In the genomic region with DNA sequence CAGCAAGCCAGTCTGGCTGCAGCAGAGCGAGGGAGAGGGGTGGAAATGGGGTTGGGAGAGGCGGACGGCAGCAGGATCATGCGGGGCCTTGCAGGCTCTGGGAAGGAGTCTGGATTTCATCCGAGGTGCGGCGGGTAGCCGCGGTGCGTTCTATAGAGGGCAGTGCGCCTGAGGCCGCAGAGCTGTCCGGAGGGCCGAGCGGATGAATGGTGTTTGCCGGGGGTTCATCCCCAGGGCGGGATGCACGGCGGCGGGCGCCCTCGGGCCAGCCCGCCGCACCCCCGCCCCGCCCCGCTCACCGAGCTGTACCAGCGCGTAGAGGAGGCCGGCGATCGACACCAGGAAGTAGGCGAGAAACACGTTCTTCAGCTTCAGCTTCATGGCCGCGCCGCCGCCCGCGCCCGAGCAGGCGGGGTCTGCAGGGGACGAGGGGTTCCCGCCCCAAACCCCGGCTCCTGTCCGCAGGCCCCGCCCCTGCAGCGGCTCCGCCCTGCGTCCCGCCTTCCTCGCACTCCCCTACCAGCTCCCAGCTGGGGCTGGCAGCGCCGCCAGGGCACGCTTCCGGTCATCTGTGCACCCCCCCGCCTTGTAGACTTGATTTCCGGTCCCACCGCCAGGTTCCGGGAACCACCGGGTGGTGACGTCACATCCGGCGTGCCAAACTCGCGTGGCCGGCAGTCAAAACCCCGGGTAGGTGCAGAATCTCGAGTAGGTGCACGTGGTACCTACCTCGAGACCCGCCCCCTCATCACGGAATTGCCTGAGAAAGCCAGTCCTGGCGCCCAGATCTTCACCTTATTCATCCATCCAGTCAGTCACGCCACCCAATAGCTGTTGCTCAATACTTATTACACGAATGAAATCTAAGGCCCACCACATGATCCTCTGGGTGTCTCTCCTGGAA, we compare ENCODE assay signal across 1 cellular context.
TF ChIP-seq lines count a peak whose summit lies in the region.

A gene (minus strand): TSS at position 420 of the 904 bp plus-strand sequence. CDS start 39 bp downstream, at position 381.

TF ChIP-seq in K562, 482 proteins besides CTCF, POLR2A, EP300 and RAD21 (continued from another document and continues in another):
- TF ChIP-seq, protein P1, sequence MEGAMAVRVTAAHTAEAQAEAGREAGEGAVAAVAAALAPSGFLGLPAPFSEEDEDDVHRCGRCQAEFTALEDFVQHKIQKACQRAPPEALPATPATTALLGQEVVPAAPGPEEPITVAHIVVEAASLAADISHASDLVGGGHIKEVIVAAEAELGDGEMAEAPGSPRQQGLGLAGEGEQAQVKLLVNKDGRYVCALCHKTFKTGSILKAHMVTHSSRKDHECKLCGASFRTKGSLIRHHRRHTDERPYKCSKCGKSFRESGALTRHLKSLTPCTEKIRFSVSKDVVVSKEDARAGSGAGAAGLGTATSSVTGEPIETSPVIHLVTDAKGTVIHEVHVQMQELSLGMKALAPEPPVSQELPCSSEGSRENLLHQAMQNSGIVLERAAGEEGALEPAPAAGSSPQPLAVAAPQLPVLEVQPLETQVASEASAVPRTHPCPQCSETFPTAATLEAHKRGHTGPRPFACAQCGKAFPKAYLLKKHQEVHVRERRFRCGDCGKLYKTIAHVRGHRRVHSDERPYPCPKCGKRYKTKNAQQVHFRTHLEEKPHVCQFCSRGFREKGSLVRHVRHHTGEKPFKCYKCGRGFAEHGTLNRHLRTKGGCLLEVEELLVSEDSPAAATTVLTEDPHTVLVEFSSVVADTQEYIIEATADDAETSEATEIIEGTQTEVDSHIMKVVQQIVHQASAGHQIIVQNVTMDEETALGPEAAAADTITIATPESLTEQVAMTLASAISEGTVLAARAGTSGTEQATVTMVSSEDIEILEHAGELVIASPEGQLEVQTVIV (CRISPR knock-in tag; IDR thresholded peaks at IDR 0.05; ENCODE audit: borderline replicate concordance), result no peak
- TF ChIP-seq ZNF668 (CRISPR knock-in tag; IDR thresholded peaks at IDR 0.05), result no peak
- TF ChIP-seq SMARCE1 (IDR thresholded peaks at IDR 0.05), result 0 out of 2 replicates have a peak, but pooled peaks have one; percentile 25
- no peak for TF ChIP-seq STAG1 (CRISPR knock-in tag; IDR thresholded peaks at IDR 0.05; ENCODE audit: borderline replicate concordance)
- peak; percentile 35; the same call in 1 of the 2 replicates for TF ChIP-seq SIN3B (IDR thresholded peaks at IDR 0.05; ENCODE audit: low read depth)
- peak; percentile 89 for TF ChIP-seq RBFOX2 (IDR thresholded peaks at IDR 0.05; ENCODE audit: low read depth, low read length)
- TF ChIP-seq GABPB1 (CRISPR knock-in tag; IDR thresholded peaks at IDR 0.05), result peak; percentile 98
- TF ChIP-seq TRIM24 (IDR thresholded peaks at IDR 0.05), result peak in 1 of 2 experiments; percentile 75; a peak in 2 of 4 replicates
- TF ChIP-seq NCOA6 (IDR thresholded peaks at IDR 0.05), result no peak
- peak; percentile 96 for TF ChIP-seq ELF1 (tag; IDR thresholded peaks at IDR 0.05)
- TF ChIP-seq SUPT5H (IDR thresholded peaks at IDR 0.05), result peak; percentile 74
- peak; percentile 54 for TF ChIP-seq POLR2H (tag; IDR thresholded peaks at IDR 0.05; ENCODE audit: low read depth)
- no peak for TF ChIP-seq SREBF2 (CRISPR knock-in tag; IDR thresholded peaks at IDR 0.05)
- TF ChIP-seq, protein P2, sequence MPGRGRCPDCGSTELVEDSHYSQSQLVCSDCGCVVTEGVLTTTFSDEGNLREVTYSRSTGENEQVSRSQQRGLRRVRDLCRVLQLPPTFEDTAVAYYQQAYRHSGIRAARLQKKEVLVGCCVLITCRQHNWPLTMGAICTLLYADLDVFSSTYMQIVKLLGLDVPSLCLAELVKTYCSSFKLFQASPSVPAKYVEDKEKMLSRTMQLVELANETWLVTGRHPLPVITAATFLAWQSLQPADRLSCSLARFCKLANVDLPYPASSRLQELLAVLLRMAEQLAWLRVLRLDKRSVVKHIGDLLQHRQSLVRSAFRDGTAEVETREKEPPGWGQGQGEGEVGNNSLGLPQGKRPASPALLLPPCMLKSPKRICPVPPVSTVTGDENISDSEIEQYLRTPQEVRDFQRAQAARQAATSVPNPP (IDR thresholded peaks at IDR 0.05; ENCODE audit: borderline replicate concordance, insufficient read depth, insufficient read length), result no peak
- TF ChIP-seq ZNF12 (CRISPR knock-in tag; IDR thresholded peaks at IDR 0.05), result no peak
- peak; percentile 57; the same call in 1 of the 2 replicates for TF ChIP-seq PML (IDR thresholded peaks at IDR 0.05; ENCODE audit: low read length)
- no peak for TF ChIP-seq SIRT6 (IDR thresholded peaks at IDR 0.05; ENCODE audit: low read depth, low read length)
- TF ChIP-seq ATF1 (CRISPR knock-in tag; IDR thresholded peaks at IDR 0.05), result peak; percentile 67
- TF ChIP-seq ATF1 (tag; IDR thresholded peaks at IDR 0.05), result peak; percentile 99
- TF ChIP-seq ESRRA (IDR thresholded peaks at IDR 0.05; ENCODE audit: borderline replicate concordance, low read depth), result peak; percentile 50; the same call in 1 of the 2 replicates
- TF ChIP-seq TSC22D4 (tag; IDR thresholded peaks at IDR 0.05), result no peak
- TF ChIP-seq PURB (CRISPR knock-in tag; IDR thresholded peaks at IDR 0.05; ENCODE audit: low read depth), result no peak
- TF ChIP-seq, protein P3, sequence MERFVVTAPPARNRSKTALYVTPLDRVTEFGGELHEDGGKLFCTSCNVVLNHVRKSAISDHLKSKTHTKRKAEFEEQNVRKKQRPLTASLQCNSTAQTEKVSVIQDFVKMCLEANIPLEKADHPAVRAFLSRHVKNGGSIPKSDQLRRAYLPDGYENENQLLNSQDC (CRISPR knock-in tag; IDR thresholded peaks at IDR 0.05), result no peak
- no peak for TF ChIP-seq ZNF699 (CRISPR knock-in tag; IDR thresholded peaks at IDR 0.05; ENCODE audit: insufficient replicate concordance)
- TF ChIP-seq, protein P4, sequence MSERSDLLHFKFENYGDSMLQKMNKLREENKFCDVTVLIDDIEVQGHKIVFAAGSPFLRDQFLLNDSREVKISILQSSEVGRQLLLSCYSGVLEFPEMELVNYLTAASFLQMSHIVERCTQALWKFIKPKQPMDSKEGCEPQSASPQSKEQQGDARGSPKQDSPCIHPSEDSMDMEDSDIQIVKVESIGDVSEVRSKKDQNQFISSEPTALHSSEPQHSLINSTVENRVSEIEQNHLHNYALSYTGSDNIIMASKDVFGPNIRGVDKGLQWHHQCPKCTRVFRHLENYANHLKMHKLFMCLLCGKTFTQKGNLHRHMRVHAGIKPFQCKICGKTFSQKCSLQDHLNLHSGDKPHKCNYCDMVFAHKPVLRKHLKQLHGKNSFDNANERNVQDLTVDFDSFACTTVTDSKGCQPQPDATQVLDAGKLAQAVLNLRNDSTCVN (CRISPR knock-in tag; IDR thresholded peaks at IDR 0.05), result peak; percentile 52; the same call in 1 of the 2 replicates
- TF ChIP-seq TAF1 (IDR thresholded peaks at IDR 0.05; ENCODE audit: control insufficient read depth, extremely low read depth, insufficient read depth, low read length, severe bottlenecking), result peak; percentile 62
- TF ChIP-seq ZC3H4 (CRISPR knock-in tag; IDR thresholded peaks at IDR 0.05; ENCODE audit: borderline replicate concordance), result no peak
- TF ChIP-seq, protein P5, sequence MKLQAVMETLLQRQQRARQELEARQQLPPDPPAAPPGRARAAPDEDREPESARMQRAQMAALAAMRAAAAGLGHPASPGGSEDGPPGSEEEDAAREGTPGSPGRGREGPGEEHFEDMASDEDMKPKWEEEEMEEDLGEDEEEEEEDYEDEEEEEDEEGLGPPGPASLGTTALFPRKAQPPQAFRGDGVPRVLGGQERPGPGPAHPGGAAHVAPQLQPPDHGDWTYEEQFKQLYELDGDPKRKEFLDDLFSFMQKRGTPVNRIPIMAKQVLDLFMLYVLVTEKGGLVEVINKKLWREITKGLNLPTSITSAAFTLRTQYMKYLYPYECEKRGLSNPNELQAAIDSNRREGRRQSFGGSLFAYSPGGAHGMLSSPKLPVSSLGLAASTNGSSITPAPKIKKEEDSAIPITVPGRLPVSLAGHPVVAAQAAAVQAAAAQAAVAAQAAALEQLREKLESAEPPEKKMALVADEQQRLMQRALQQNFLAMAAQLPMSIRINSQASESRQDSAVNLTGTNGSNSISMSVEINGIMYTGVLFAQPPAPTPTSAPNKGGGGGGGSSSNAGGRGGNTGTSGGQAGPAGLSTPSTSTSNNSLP (IDR thresholded peaks at IDR 0.05; ENCODE audit: borderline replicate concordance, low read depth, low read length), result 0 out of 2 replicates have a peak, but pooled peaks have one; percentile 21
- TF ChIP-seq, protein P6, sequence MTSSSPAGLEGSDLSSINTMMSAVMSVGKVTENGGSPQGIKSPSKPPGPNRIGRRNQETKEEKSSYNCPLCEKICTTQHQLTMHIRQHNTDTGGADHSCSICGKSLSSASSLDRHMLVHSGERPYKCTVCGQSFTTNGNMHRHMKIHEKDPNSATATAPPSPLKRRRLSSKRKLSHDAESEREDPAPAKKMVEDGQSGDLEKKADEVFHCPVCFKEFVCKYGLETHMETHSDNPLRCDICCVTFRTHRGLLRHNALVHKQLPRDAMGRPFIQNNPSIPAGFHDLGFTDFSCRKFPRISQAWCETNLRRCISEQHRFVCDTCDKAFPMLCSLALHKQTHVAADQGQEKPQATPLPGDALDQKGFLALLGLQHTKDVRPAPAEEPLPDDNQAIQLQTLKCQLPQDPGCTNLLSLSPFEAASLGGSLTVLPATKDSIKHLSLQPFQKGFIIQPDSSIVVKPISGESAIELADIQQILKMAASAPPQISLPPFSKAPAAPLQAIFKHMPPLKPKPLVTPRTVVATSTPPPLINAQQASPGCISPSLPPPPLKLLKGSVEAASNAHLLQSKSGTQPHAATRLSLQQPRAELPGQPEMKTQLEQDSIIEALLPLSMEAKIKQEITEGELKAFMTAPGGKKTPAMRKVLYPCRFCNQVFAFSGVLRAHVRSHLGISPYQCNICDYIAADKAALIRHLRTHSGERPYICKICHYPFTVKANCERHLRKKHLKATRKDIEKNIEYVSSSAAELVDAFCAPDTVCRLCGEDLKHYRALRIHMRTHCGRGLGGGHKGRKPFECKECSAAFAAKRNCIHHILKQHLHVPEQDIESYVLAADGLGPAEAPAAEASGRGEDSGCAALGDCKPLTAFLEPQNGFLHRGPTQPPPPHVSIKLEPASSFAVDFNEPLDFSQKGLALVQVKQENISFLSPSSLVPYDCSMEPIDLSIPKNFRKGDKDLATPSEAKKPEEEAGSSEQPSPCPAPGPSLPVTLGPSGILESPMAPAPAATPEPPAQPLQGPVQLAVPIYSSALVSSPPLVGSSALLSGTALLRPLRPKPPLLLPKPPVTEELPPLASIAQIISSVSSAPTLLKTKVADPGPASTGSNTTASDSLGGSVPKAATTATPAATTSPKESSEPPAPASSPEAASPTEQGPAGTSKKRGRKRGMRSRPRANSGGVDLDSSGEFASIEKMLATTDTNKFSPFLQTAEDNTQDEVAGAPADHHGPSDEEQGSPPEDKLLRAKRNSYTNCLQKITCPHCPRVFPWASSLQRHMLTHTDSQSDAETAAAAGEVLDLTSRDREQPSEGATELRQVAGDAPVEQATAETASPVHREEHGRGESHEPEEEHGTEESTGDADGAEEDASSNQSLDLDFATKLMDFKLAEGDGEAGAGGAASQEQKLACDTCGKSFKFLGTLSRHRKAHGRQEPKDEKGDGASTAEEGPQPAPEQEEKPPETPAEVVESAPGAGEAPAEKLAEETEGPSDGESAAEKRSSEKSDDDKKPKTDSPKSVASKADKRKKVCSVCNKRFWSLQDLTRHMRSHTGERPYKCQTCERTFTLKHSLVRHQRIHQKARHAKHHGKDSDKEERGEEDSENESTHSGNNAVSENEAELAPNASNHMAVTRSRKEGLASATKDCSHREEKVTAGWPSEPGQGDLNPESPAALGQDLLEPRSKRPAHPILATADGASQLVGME (CRISPR knock-in tag; IDR thresholded peaks at IDR 0.05), result 0 out of 2 replicates have a peak, but pooled peaks have one; percentile 12
- TF ChIP-seq HMG20A (CRISPR knock-in tag; conservative IDR thresholded peaks at IDR 0.05), result no peak
- TF ChIP-seq, protein P7, sequence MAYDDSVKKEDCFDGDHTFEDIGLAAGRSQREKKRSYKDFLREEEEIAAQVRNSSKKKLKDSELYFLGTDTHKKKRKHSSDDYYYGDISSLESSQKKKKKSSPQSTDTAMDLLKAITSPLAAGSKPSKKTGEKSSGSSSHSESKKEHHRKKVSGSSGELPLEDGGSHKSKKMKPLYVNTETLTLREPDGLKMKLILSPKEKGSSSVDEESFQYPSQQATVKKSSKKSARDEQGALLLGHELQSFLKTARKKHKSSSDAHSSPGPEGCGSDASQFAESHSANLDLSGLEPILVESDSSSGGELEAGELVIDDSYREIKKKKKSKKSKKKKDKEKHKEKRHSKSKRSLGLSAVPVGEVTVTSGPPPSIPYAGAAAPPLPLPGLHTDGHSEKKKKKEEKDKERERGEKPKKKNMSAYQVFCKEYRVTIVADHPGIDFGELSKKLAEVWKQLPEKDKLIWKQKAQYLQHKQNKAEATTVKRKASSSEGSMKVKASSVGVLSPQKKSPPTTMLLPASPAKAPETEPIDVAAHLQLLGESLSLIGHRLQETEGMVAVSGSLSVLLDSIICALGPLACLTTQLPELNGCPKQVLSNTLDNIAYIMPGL (CRISPR knock-in tag; IDR thresholded peaks at IDR 0.05), result 0 out of 2 replicates have a peak, but pooled peaks have one; percentile 26
- TF ChIP-seq ZNF76 (CRISPR knock-in tag; IDR thresholded peaks at IDR 0.05; ENCODE audit: borderline replicate concordance), result no peak
- TF ChIP-seq CREM (IDR thresholded peaks at IDR 0.05; ENCODE audit: low read depth), result peak; percentile 98
- TF ChIP-seq BRD9 (IDR thresholded peaks at IDR 0.05; ENCODE audit: low read depth, partially characterized antibody), result no peak
- no peak for TF ChIP-seq SRSF7 (optimal IDR thresholded peaks at IDR 0.05; ENCODE audit: low read depth, low read length)
- 0 out of 2 replicates have a peak, but pooled peaks have one; percentile 40 for TF ChIP-seq ZZZ3 (IDR thresholded peaks at IDR 0.05)
- no peak for TF ChIP-seq KDM1A (IDR thresholded peaks at IDR 0.05)
- peak; percentile 50 for TF ChIP-seq KDM5B (IDR thresholded peaks at IDR 0.05; ENCODE audit: insufficient replicate concordance, low read depth, low read length)
- no peak for TF ChIP-seq NONO (IDR thresholded peaks at IDR 0.05; ENCODE audit: low read depth in 2 of 2, low read length in 1 of 2)
- TF ChIP-seq MCM3 (IDR thresholded peaks at IDR 0.05), result no peak
- TF ChIP-seq ZNF253 (CRISPR knock-in tag; conservative IDR thresholded peaks at IDR 0.05), result no peak
- TF ChIP-seq RB1 (IDR thresholded peaks at IDR 0.05; ENCODE audit: low read depth), result peak; percentile 68
- no peak for TF ChIP-seq HDAC3 (IDR thresholded peaks at IDR 0.05; ENCODE audit: borderline replicate concordance, partially characterized antibody)
- 0 out of 2 replicates have a peak, but pooled peaks have one; percentile 47 for TF ChIP-seq RBM14 (IDR thresholded peaks at IDR 0.05; ENCODE audit: borderline replicate concordance, insufficient read depth, low read depth, low read length)
- TF ChIP-seq FOXJ2 (tag; IDR thresholded peaks at IDR 0.05), result no peak
- TF ChIP-seq ZNF75A (CRISPR knock-in tag; IDR thresholded peaks at IDR 0.05), result no peak
- TF ChIP-seq, protein P8, sequence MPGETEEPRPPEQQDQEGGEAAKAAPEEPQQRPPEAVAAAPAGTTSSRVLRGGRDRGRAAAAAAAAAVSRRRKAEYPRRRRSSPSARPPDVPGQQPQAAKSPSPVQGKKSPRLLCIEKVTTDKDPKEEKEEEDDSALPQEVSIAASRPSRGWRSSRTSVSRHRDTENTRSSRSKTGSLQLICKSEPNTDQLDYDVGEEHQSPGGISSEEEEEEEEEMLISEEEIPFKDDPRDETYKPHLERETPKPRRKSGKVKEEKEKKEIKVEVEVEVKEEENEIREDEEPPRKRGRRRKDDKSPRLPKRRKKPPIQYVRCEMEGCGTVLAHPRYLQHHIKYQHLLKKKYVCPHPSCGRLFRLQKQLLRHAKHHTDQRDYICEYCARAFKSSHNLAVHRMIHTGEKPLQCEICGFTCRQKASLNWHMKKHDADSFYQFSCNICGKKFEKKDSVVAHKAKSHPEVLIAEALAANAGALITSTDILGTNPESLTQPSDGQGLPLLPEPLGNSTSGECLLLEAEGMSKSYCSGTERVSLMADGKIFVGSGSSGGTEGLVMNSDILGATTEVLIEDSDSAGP (CRISPR knock-in tag; IDR thresholded peaks at IDR 0.05), result no peak
